ENCODE assay signal across 11 cellular contexts in genomic region chr3:61848885-61849284, GRCh38.
DNase-seq lines count a peak whose midpoint lies in the region; ATAC-seq and TF ChIP-seq lines count a peak whose summit lies in the region.
"Had no signal": no experiment of that assay in that cellular context is flagged by ENCODE, and none has a peak within 500 bp of the region (broad histone marks: within the 10 kb centered on the region; RNA-seq: fewer than 3 reads in every experiment).

No MANE protein-coding gene starts in this region.

- no peaks in the 10 kb centered on the region for H3K36me3 ChIP-seq in lung (ENCODE audit: control insufficient read depth in 2 of 2, insufficient read depth in 2 of 2, low read length in 2 of 2)
- H3K36me3 ChIP-seq: neural progenitor cell had no signal

- no peak for TF ChIP-seq CTCF in lung (IDR thresholded peaks at IDR 0.05; ENCODE audit: control extremely low read depth, extremely low read depth)

- ATAC-seq in lung (ENCODE audit: insufficient read depth, low FRiP score): peak; percentile 66
- no peak for ATAC-seq in HG02798 (IDR thresholded peaks at IDR 0.05; ENCODE audit: poor library complexity, unreplicated experiment)
- no peak for ATAC-seq in HG02588 (IDR thresholded peaks at IDR 0.05; ENCODE audit: unreplicated experiment)

- H3K27me3 ChIP-seq in lung (ENCODE audit: control insufficient read depth, insufficient read depth): no peaks in the 10 kb centered on the region
- H3K27me3 ChIP-seq: neural progenitor cell had no signal

- no peak overlapping the region for H3K4me3 ChIP-seq in lung
- H3K4me3 ChIP-seq: neural progenitor cell had no signal

- H3K9me3 ChIP-seq in lung (ENCODE audit: control insufficient read depth in 2 of 2, insufficient read depth in 1 of 2, low read length in 1 of 2): no peaks in the 10 kb centered on the region

- H3K27ac ChIP-seq in lung (ENCODE audit: low read depth in 1 of 2, low read length in 1 of 2) (peak overlapping the region in 1 of 2 donors; percentile 75), temporal lobe (ENCODE audit: low read depth, low read length) (peak overlapping the region; percentile 14)
- H3K27ac ChIP-seq: neural progenitor cell had no signal

- peaks cover 8 to 33% of the 10 kb centered on the region in 2 donors for H3K4me1 ChIP-seq in lung (ENCODE audit: control insufficient read depth in 2 of 2, insufficient read depth in 2 of 2, low read length in 2 of 2)

- WGBS in lung, 2 donors: 3 to 5% methylated on average over 3 of the region's 3 CpGs

- DNase-seq in HS-5 (ENCODE audit: low read depth) (peak; percentile 33), dermis blood vessel endothelial cell (peak; percentile 81), lung (ENCODE audit: low spot score) (no peak), globus pallidus (ENCODE audit: low spot score) (no peak), DMS 273 (lab: John Stamatoyannopoulos, UW; ENCODE audit: unreplicated experiment) (no peak)
- DNase-seq: DMS79 treated with DMSO at 0.1 percent for 48 hours, NCI-H1092 treated with DMSO at 0.1 percent for 48 hours had no signal

Comparison
In these comparisons a context has a peak if more than half of its experiments do, and no peak if none do; other contexts are left out.
1. DNase-seq: peak in HS-5 (single experiment) and dermis blood vessel endothelial cell (single experiment); none in lung (single experiment), globus pallidus (single experiment) and DMS 273 (single experiment).